ENCODE assay signal across 1 cellular context in genomic region chr21:18951291-18952038, GRCh38.
TF ChIP-seq lines count a peak whose summit lies in the region.

No MANE protein-coding gene starts in this region.

TF ChIP-seq in H1, 55 proteins besides CTCF, POLR2A, EP300 and RAD21 (continued from another document):
- TF ChIP-seq CHD7 (IDR thresholded peaks at IDR 0.05; ENCODE audit: insufficient replicate concordance, low read length): no peak
- TF ChIP-seq CEBPB (IDR thresholded peaks at IDR 0.05; ENCODE audit: low read depth, low read length): 0 out of 2 replicates have a peak, but pooled peaks have one; percentile 45
- no peak for TF ChIP-seq HDAC2 (IDR thresholded peaks at IDR 0.05; ENCODE audit: borderline replicate concordance in 1 of 2, low read depth in 2 of 2, low read length in 2 of 2)
- no peak for TF ChIP-seq ASH2L (IDR thresholded peaks at IDR 0.05; ENCODE audit: low read length)
- no peak for TF ChIP-seq SP1 (IDR thresholded peaks at IDR 0.05; ENCODE audit: low read depth, low read length)
- TF ChIP-seq POLR2AphosphoS5 (IDR thresholded peaks at IDR 0.05; ENCODE audit: low read depth, low read length): no peak
- 0 out of 2 replicates have a peak, but pooled peaks have one; percentile 28 for TF ChIP-seq YY1 (IDR thresholded peaks at IDR 0.05; ENCODE audit: low read depth, low read length)
- TF ChIP-seq RFX5 (IDR thresholded peaks at IDR 0.05; ENCODE audit: borderline replicate concordance, low read depth, low read length): no peak
- no peak for TF ChIP-seq SIX5 (IDR thresholded peaks at IDR 0.05; ENCODE audit: low read depth, low read length)
